In genomic region chr3:15241341-15241740, GRCh38 we compare ENCODE assay signal across 8 cellular contexts. TPM values are rescaled to one million over a fixed set of nuclear protein-coding genes. Genes with fewer than 3 reads are reported as not detected.
A peak's percentile ranks its signal among the peaks of the same experiment; 100 is the strongest.
DNase-seq lines count a peak whose midpoint lies in the region; ATAC-seq and TF ChIP-seq lines count a peak whose summit lies in the region.

No MANE protein-coding gene starts in this region.

- H3K9me3 ChIP-seq in heart right ventricle = no peaks in the 10 kb centered on the region

- no peak for DNase-seq in heart right ventricle
- DNase-seq in left ventricle myocardium superior = no peak
- peak; percentile 34 for DNase-seq in SKM-1 (lab: John Stamatoyannopoulos, UW; ENCODE audit: unreplicated experiment)
- DNase-seq in choroid plexus epithelial cell (ENCODE audit: low read depth) = peak; percentile 39
- peak in 7 of 10 donors; percentile 39 to 88 (median 52) for DNase-seq in posterior cingulate gyrus
- DNase-seq in HK-2 (ENCODE audit: unreplicated experiment) = no peak
- no peak for DNase-seq in cortex of kidney (lab: John Stamatoyannopoulos, UW)

- H3K4me1 ChIP-seq in heart right ventricle = no peaks in the 10 kb centered on the region

- H3K27me3 ChIP-seq in heart right ventricle = no peaks in the 10 kb centered on the region

- 93 to 95% methylated on average over 1 of the region's 1 CpG for WGBS in heart right ventricle, 2 donors

- TF ChIP-seq CTCF in heart right ventricle (IDR thresholded peaks at IDR 0.05) (peak in 6 of 9 donors; percentile 3 to 43 (median 28)), choroid plexus epithelial cell (conservative IDR thresholded peaks at IDR 0.05; ENCODE audit: low read depth, low read length) (peak; percentile 49)

- intact Hi-C loops in heart right ventricle (cut with DNase I) (loop anchor here in 1 of 10 donors (10.0 kb wide), 1 partner anchor 333 kb away; no protein-coding TSS in a partner anchor), left ventricle myocardium superior (cut with micrococcal nuclease) (loop anchor here (10.0 kb wide), 1 partner anchor 343 kb away; no protein-coding TSS in a partner anchor), posterior cingulate gyrus (cut with DNase I) (no loop called here)

- ATAC-seq in heart right ventricle = no peak
- ATAC-seq in left ventricle myocardium superior = no peak
- no peak for ATAC-seq in GM18519 (IDR thresholded peaks at IDR 0.05; ENCODE audit: low FRiP score, unreplicated experiment)

- no peak overlapping the region for H3K27ac ChIP-seq in heart right ventricle

- peaks cover 0 to 100% (median 52%) of the 10 kb centered on the region in 9 donors for H3K36me3 ChIP-seq in heart right ventricle

- no peak overlapping the region for H3K4me3 ChIP-seq in heart right ventricle
- H3K4me3 ChIP-seq in choroid plexus epithelial cell (ENCODE audit: low read depth, low read length) = no peak overlapping the region

RNA-seq across cellular contexts. Expression of gene CAPN7, which starts 35.3 kb away (rescaled TPM):
- total RNA-seq in heart right ventricle (10 to 100 TPM; 22.8 to 38.0 (median 26.7) TPM), left ventricle myocardium superior (34.2 TPM)
- polyA plus RNA-seq in heart right ventricle = 10 to 100 TPM in 1 of 2 donors, 1 to 10 TPM in 1; 8.9 to 15.8 TPM

Comparison
In these comparisons a context has a peak if more than half of its experiments do, and no peak if none do; other contexts are left out.
1. DNase-seq: peak in SKM-1 (single experiment), choroid plexus epithelial cell (single experiment) and posterior cingulate gyrus (7 of 10); none in heart right ventricle (0 of 2), left ventricle myocardium superior (single experiment), HK-2 (single experiment) and cortex of kidney (single experiment).